20 cellular contexts compared by ENCODE assay signal in the genomic region with DNA sequence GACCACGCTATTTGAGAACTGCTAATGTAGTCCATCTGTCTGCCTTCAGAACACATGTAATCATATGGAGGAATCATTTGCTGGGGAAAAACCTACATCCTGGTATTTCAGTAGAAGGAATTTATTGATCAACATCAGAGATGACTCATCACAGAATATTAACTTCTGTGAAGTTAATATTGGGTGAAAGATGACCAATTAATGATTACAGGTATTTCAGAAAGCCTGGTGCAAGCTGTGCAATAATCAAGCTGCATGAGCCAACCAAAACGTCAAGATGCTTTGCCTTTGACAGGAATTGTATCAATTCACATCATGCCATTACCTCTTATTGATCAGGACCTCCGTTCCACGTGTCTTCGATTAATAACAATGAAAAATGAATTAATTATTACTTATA.
"Had no signal": no experiment of that assay in that cellular context is flagged by ENCODE, and none has a peak within 500 bp of the region (broad histone marks: within the 10 kb centered on the region; RNA-seq: fewer than 3 reads in every experiment).

No MANE protein-coding gene starts in this region.

- H3K4me3 ChIP-seq: SJCRH30 had no signal

- DNase-seq: KBM-7, MV-4-11, NCI-H1048, NCI-H1105, NCI-H1417, NCI-H1436 treated with DMSO at 0.1 percent for 48 hours, NCI-H1694, NCI-H1930, NCI-H2081, NCI-H2107, NCI-H226, NCI-H446, NCI-H510A, NCI-H524 treated with DMSO at 0.1 percent for 48 hours, NCI-H69, NCI-H774, SHP77 treated with DMSO at 0.1 percent for 48 hours, SJCRH30 had no signal

- H3K27me3 ChIP-seq: SJCRH30 had no signal

- H3K27ac ChIP-seq: SJCRH30 had no signal

- H3K9me3 ChIP-seq: SJCRH30 had no signal

- ATAC-seq: Right ventricle myocardium inferior, SK-N-SH treated with all-trans-retinoic acid at 6 μM for 48 hours had no signal

- H3K36me3 ChIP-seq: SJCRH30 had no signal
